ENCODE assay signal across 29 cellular contexts in the genomic region with DNA sequence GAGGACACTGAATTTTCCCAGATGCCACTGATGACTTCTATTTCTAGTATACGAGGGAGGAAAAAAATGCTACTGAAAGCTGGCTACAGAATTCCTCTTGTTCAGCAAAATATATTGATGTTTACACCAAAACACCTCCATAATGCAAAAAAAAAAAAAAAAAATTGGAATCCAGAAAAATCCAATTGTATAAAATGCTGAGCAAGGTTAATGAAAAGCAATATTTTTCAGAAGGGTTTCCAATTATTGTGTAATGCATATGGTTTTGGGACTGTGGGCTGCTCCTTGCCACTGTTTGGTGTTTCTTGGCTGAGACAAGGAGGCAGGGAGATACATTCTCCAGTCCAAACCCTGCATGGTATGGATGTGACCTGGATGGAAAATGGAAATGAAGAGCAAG.
"Had no signal": no experiment of that assay in that cellular context is flagged by ENCODE, and none has a peak within 500 bp of the region (broad histone marks: within the 10 kb centered on the region; RNA-seq: fewer than 3 reads in every experiment).

No MANE protein-coding gene starts in this region.

- DNase-seq: activated B cell treated with CpG ODN at 0.5 μM for 24 hours; activated CD4-positive, alpha-beta memory T cell treated with anti-CD3 and anti-CD28 coated beads for 36 hours; activated CD4-positive, alpha-beta T cell treated with anti-CD3 and anti-CD28 coated beads for 4 hours; activated CD4-positive, alpha-beta T cell treated with anti-CD3 and anti-CD28 coated beads, Interleukin-2, amount 10 ng/mL, durations not matched to agents 24 days and 14 days; activated CD4-positive, alpha-beta T cell treated with anti-CD3 and anti-CD28 coated beads, Interleukin-2, amount 50 U/mL, for 1 hour; activated CD4-positive, alpha-beta T cell treated with anti-CD3 and anti-CD28 coated beads, Interleukin-2, amount 50 U/mL, for 4 hours; activated CD4-positive, CD25-positive, alpha-beta regulatory T cell treated with anti-CD3 and anti-CD28 coated beads, Interleukin-2, amount 50 U/mL, for 72 hours; activated CD8-positive, alpha-beta memory T cell treated with anti-CD3 and anti-CD28 coated beads, Interleukin-2, amount 50 U/mL, for 4 hours; activated CD8-positive, alpha-beta T cell treated with anti-CD3 and anti-CD28 coated beads for 36 hours; activated effector memory CD4-positive, alpha-beta T cell treated with Interleukin-2 at 50 U/mL for 16 hours; activated gamma-delta T cell; activated naive CD4-positive, alpha-beta T cell treated with anti-CD3 and anti-CD28 coated beads, Interleukin-2, amount 10 ng/mL, durations not matched to agents 7 days and 5 days; activated naive CD4-positive, alpha-beta T cell treated with Interleukin-2 at 50 U/mL for 16 hours; activated naive CD8-positive, alpha-beta T cell treated with anti-CD3 and anti-CD28 coated beads, Interleukin-2, amount 10 ng/mL, durations not matched to agents 7 days and 5 days; activated naive CD8-positive, alpha-beta T cell treated with anti-CD3 and anti-CD28 coated beads, Interleukin-2, amount 50 U/mL, for 24 hours; activated T-cell treated with anti-CD3 and anti-CD28 coated beads, Interleukin-2, amount 50 U/mL, for 24 hours; activated T-cell treated with anti-CD3 and anti-CD28 coated beads, Interleukin-2, amount 50 U/mL, for 48 hours; amygdala; anterior cingulate cortex; caudate nucleus; cerebellar nuclear complex; T-helper 1 cell; T-helper 2 cell; T-helper 9 cell had no signal

- H3K27me3 ChIP-seq: ascending aorta, cardiac muscle cell had no signal

- H3K9me3 ChIP-seq: ascending aorta had no signal

- H3K4me1 ChIP-seq: ascending aorta had no signal

- FAIRE-seq: bronchial epithelial cell, TTC549 had no signal

- ATAC-seq: activated CD8-positive, alpha-beta T cell treated with anti-CD3 and anti-CD28 coated beads for 36 hours; activated naive CD8-positive, alpha-beta T cell treated with anti-CD3 and anti-CD28 coated beads, Interleukin-2, amount 50 U/mL, for 24 hours had no signal

- H3K4me3 ChIP-seq: ascending aorta, cardiac muscle cell had no signal

- H3K36me3 ChIP-seq: ascending aorta, cardiac muscle cell had no signal

- H3K27ac ChIP-seq: ascending aorta, cardiac muscle cell, VCaP had no signal
